Comparison of ENCODE assay signal across 24 cellular contexts in genomic region chr4:181646864-181647263, GRCh38.
DNase-seq lines count a peak whose midpoint lies in the region; ATAC-seq, FAIRE-seq and TF ChIP-seq lines count a peak whose summit lies in the region.
"Had no signal": no experiment of that assay in that cellular context is flagged by ENCODE, and none has a peak within 500 bp of the region (broad histone marks: within the 10 kb centered on the region; RNA-seq: fewer than 3 reads in every experiment).

No MANE protein-coding gene starts in this region.

- H3K9ac ChIP-seq in astrocyte (ENCODE audit: low read length) = no peak overlapping the region
- H3K9ac ChIP-seq: BLaER1 treated with 17β-estradiol and CSF1 and Interleukin-3, amounts not matched to agents 10 nM and 100 nM had no signal

- no peak overlapping the region for H2AFZ ChIP-seq in astrocyte (ENCODE audit: low read depth, low read length)

- no peaks in the 10 kb centered on the region for H3K9me3 ChIP-seq in astrocyte (ENCODE audit: insufficient read depth, low read depth, low read length)
- H3K9me3 ChIP-seq: suprapubic skin had no signal

- H4K20me1 ChIP-seq in astrocyte (ENCODE audit: insufficient read depth, low read length) = no peaks in the 10 kb centered on the region
- H4K20me1 ChIP-seq: BLaER1 treated with 17β-estradiol and CSF1 and Interleukin-3, amounts not matched to agents 10 nM and 100 nM had no signal

- H3K9me3 Mint-ChIP-seq in astrocyte (ENCODE audit: unreplicated experiment) = no peaks in the 10 kb centered on the region

- no peak for TF ChIP-seq CTCF in astrocyte (IDR thresholded peaks at IDR 0.05; ENCODE audit: insufficient read depth, low read depth, low read length)

- H3K27ac ChIP-seq in astrocyte (ENCODE audit: low read depth, low read length) = no peak overlapping the region
- H3K27ac ChIP-seq: BLaER1 treated with 17β-estradiol and CSF1 and Interleukin-3, amounts not matched to agents 10 nM and 100 nM; epithelial cell of prostate; foreskin keratinocyte; heart right ventricle; suprapubic skin; WERI-Rb-1 had no signal

- no peaks in the 10 kb centered on the region for H3K27me3 ChIP-seq in astrocyte (ENCODE audit: insufficient read depth, low read length)
- H3K27me3 ChIP-seq: BLaER1 treated with 17β-estradiol and CSF1 and Interleukin-3, amounts not matched to agents 10 nM and 100 nM; foreskin keratinocyte; heart right ventricle; suprapubic skin had no signal

- H3K27me3 Mint-ChIP-seq in astrocyte (ENCODE audit: low read depth, unreplicated experiment) = no peaks in the 10 kb centered on the region

- no peak overlapping the region for H3K27ac Mint-ChIP-seq in astrocyte (ENCODE audit: unreplicated experiment)

- no peak overlapping the region for H3K4me3 ChIP-seq in astrocyte (ENCODE audit: insufficient read depth, low read depth, low read length)
- H3K4me3 ChIP-seq: BLaER1 treated with 17β-estradiol and CSF1 and Interleukin-3, amounts not matched to agents 10 nM and 100 nM; heart right ventricle; suprapubic skin had no signal

- no peaks in the 10 kb centered on the region for H3K36me3 Mint-ChIP-seq in astrocyte (ENCODE audit: low read depth, unreplicated experiment)

- ATAC-seq in GM19023 (IDR thresholded peaks at IDR 0.05; ENCODE audit: unreplicated experiment) = no peak
- ATAC-seq: heart right ventricle had no signal

- DNase-seq in EL (peak; percentile 73), LHCN-M2 (ENCODE audit: low read depth) (peak; percentile 63), astrocyte (ENCODE audit: low read depth) (peak; percentile 52), iris pigment epithelial cell (ENCODE audit: low read depth) (peak; percentile 87), NCI-H524 (lab: John Stamatoyannopoulos, UW) (no peak), SW 1271 (lab: John Stamatoyannopoulos, UW) (no peak), AML-193 (lab: John Stamatoyannopoulos, UW) (no peak)
- DNase-seq: activated CD4-positive, alpha-beta T cell treated with anti-CD3 and anti-CD28 coated beads, Interleukin-2, amount 50 U/mL, for 1 hour; activated naive CD4-positive, alpha-beta T cell; activated T-cell treated with anti-CD3 and anti-CD28 coated beads, Interleukin-2, amount 50 U/mL, for 48 hours; effector CD8-positive, alpha-beta T cell; heart right ventricle; KBM-7; NCI-H1436; NCI-H82; stimulated activated naive CD4-positive, alpha-beta T cell; T-helper 9 cell; WERI-Rb-1 had no signal

- H3K4me2 ChIP-seq in astrocyte (ENCODE audit: low read length) = peak overlapping the region; percentile 66
- H3K4me2 ChIP-seq: BLaER1 treated with 17β-estradiol and CSF1 and Interleukin-3, amounts not matched to agents 10 nM and 100 nM had no signal

- no peaks in the 10 kb centered on the region for H3K79me2 ChIP-seq in astrocyte (ENCODE audit: insufficient read depth, low read length)

- peaks cover 9% of the 10 kb centered on the region for H3K4me1 ChIP-seq in astrocyte (ENCODE audit: insufficient read depth, low read length)
- H3K4me1 ChIP-seq: foreskin keratinocyte, heart right ventricle, suprapubic skin had no signal

- peaks cover 3% of the 10 kb centered on the region for H3K4me1 Mint-ChIP-seq in astrocyte (ENCODE audit: low read depth, unreplicated experiment)

- no peak for FAIRE-seq in astrocyte (lab: Jason Lieb, UNC)
- FAIRE-seq: colon had no signal

- H3K36me3 ChIP-seq in astrocyte (ENCODE audit: insufficient read depth, low read length) = no peaks in the 10 kb centered on the region
- H3K36me3 ChIP-seq: BLaER1 treated with 17β-estradiol and CSF1 and Interleukin-3, amounts not matched to agents 10 nM and 100 nM; heart right ventricle; suprapubic skin; WERI-Rb-1 had no signal

- no peak overlapping the region for H3K4me3 Mint-ChIP-seq in astrocyte (ENCODE audit: unreplicated experiment)

Comparison
In these comparisons a context has a peak if more than half of its experiments do, and no peak if none do; other contexts are left out.
1. DNase-seq: peak in EL (single experiment), LHCN-M2 (single experiment), astrocyte (single experiment) and iris pigment epithelial cell (single experiment); none in NCI-H524 (0 of 2), SW 1271 (0 of 2) and AML-193 (0 of 2).